18 cellular contexts compared by ENCODE assay signal in the genomic region with DNA sequence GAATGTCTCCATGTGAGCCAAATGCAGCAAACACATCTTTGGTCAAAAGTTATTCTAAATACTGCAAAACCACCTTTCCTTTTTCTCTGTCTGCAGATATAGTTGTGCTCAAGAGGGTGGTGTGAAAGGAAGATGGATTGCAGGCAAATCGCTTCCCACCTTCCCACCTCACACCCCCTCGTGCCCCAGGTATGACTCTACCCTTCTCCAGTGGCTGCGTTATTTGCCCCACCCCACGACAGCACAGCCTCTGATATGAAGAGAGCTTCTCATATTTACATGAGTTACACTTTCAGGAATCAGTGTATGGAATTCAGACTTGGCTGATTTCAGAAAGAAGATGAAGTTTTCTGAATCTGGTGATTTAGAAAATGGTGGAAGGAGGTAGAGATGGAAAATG.
"Had no signal": no experiment of that assay in that cellular context is flagged by ENCODE, and none has a peak within 500 bp of the region (broad histone marks: within the 10 kb centered on the region; RNA-seq: fewer than 3 reads in every experiment).

No MANE protein-coding gene starts in this region.

- DNase-seq: colonic mucosa; cortex of kidney; dermis blood vessel endothelial cell; dorsolateral prefrontal cortex; effector CD4-positive, alpha-beta T cell; effector CD8-positive, alpha-beta T cell; effector memory CD4-positive, alpha-beta T cell; effector memory CD8-positive, alpha-beta T cell; endodermal cell; erythroblast; esophagus squamous epithelium; foreskin fibroblast; foreskin keratinocyte; foreskin melanocyte; gastrocnemius medialis; glutamatergic neuron; heart left ventricle; heart right ventricle had no signal
